8 cellular contexts compared by ENCODE assay signal in genomic region chr19:38736413-38737280, GRCh38. TPM values are rescaled to one million over a fixed set of nuclear protein-coding genes. Genes with fewer than 3 reads are reported as not detected.
DNase-seq lines count a peak whose midpoint lies in the region; ATAC-seq, FAIRE-seq and TF ChIP-seq lines count a peak whose summit lies in the region.

No MANE protein-coding gene starts in this region.

- H3K4me3 ChIP-seq in MM.1S (ENCODE audit: low read length), result peak overlapping the region; percentile 45; the same call in 1 of the 2 replicates
- peak overlapping the region; percentile 61 for H3K4me3 ChIP-seq in epithelial cell of proximal tubule (ENCODE audit: low read depth, low read length)
- H3K4me3 ChIP-seq in urinary bladder (ENCODE audit: low read depth, low read length), result peak overlapping the region; percentile 27

- TF ChIP-seq CTCF in D721Med (IDR thresholded peaks at IDR 0.05; ENCODE audit: insufficient read depth, missing control alignments), result no peak
- TF ChIP-seq CTCF in MM.1S (IDR thresholded peaks at IDR 0.05; ENCODE audit: low read length), result no peak
- TF ChIP-seq CTCF in epithelial cell of proximal tubule (conservative IDR thresholded peaks at IDR 0.05; ENCODE audit: low read depth, low read length), result no peak
- no peak for TF ChIP-seq CTCF in osteocyte (IDR thresholded peaks at IDR 0.05)

- no peak for ATAC-seq in HG03457 (IDR thresholded peaks at IDR 0.05; ENCODE audit: unreplicated experiment)

- H3K27me3 ChIP-seq in MM.1S (replicated peaks; ENCODE audit: insufficient read depth, low read length), result peaks cover 4% of the 10 kb centered on the region

- WGBS in urinary bladder, result 9% methylated on average over 36 of the region's 36 CpGs

- intact Hi-C loops in activated CD4-positive, alpha-beta memory T cell treated with anti-CD3 and anti-CD28 coated beads for 36 hours (cut with micrococcal nuclease), result loop anchor here (1.0 to 5.0 kb wide), 2 partner anchors 96 to 229 kb away; partner anchors contain the start of gene ECH1

- H3K9me3 ChIP-seq in MM.1S (replicated peaks; ENCODE audit: insufficient read depth, low read length), result no peaks in the 10 kb centered on the region

- peaks cover 18% of the 10 kb centered on the region for H3K4me1 ChIP-seq in MM.1S (ENCODE audit: low read length)
- no peaks in the 10 kb centered on the region for H3K4me1 ChIP-seq in urinary bladder (ENCODE audit: insufficient read depth)

- no peak overlapping the region for H3K27ac Mint-ChIP-seq in activated CD4-positive, alpha-beta memory T cell treated with anti-CD3 and anti-CD28 coated beads for 36 hours
- no peak overlapping the region for H3K27ac Mint-ChIP-seq in osteocyte (ENCODE audit: unreplicated experiment)

- peaks cover 22% of the 10 kb centered on the region for H3F3A ChIP-seq in MM.1S (ENCODE audit: insufficient read depth, low read length)

- CTCF ChIA-PET in activated CD4-positive, alpha-beta memory T cell treated with anti-CD3 and anti-CD28 coated beads for 36 hours (lab: Charles Lee), result no interaction called here

- no peaks in the 10 kb centered on the region for H3K9me2 ChIP-seq in MM.1S (replicated peaks; ENCODE audit: insufficient read depth, low read length)

- DNase-seq in D721Med (ENCODE audit: insufficient read length, low spot score) (peak; percentile 85), MM.1S (no peak), epithelial cell of proximal tubule (ENCODE audit: low read depth) (no peak), osteocyte (ENCODE audit: extremely low spot score, unreplicated experiment) (no peak), GOT3 (lab: John Stamatoyannopoulos, UW) (no peak)
- DNase-seq in activated CD4-positive, alpha-beta memory T cell treated with anti-CD3 and anti-CD28 coated beads for 36 hours, result peak; percentile 82

- H3K36me3 ChIP-seq in MM.1S (replicated peaks; ENCODE audit: insufficient read depth, low read length) (no peaks in the 10 kb centered on the region), urinary bladder (ENCODE audit: insufficient read depth) (no peaks in the 10 kb centered on the region)

- H2AFZ ChIP-seq in MM.1S (ENCODE audit: low read length), result no peak overlapping the region

- FAIRE-seq in D721Med (lab: Jason Lieb, UNC), result no peak

- POLR2A ChIA-PET in activated CD4-positive, alpha-beta memory T cell treated with anti-CD3 and anti-CD28 coated beads for 36 hours (lab: Charles Lee), result no interaction called here

- no peak overlapping the region for H3K9ac ChIP-seq in MM.1S (ENCODE audit: low read length)

- H3K27ac ChIP-seq in MM.1S (ENCODE audit: low read length) (no peak overlapping the region), urinary bladder (ENCODE audit: low read depth) (no peak overlapping the region)

- no peaks in the 10 kb centered on the region for H3K79me2 ChIP-seq in MM.1S (ENCODE audit: low read length)

- H3K36me3 Mint-ChIP-seq in activated CD4-positive, alpha-beta memory T cell treated with anti-CD3 and anti-CD28 coated beads for 36 hours, result no peaks in the 10 kb centered on the region
- H3K36me3 Mint-ChIP-seq in osteocyte (ENCODE audit: unreplicated experiment), result peaks cover 5% of the 10 kb centered on the region

- H3K4me3 Mint-ChIP-seq in activated CD4-positive, alpha-beta memory T cell treated with anti-CD3 and anti-CD28 coated beads for 36 hours, result peak overlapping the region; percentile 51
- H3K4me3 Mint-ChIP-seq in osteocyte (ENCODE audit: unreplicated experiment), result peak overlapping the region; percentile 18

- H3K4me1 Mint-ChIP-seq in activated CD4-positive, alpha-beta memory T cell treated with anti-CD3 and anti-CD28 coated beads for 36 hours (ENCODE audit: low read depth), result peaks cover 38% of the 10 kb centered on the region
- H3K4me1 Mint-ChIP-seq in osteocyte (ENCODE audit: unreplicated experiment), result peaks cover 25% of the 10 kb centered on the region

- H3K27me3 Mint-ChIP-seq in activated CD4-positive, alpha-beta memory T cell treated with anti-CD3 and anti-CD28 coated beads for 36 hours, result no peaks in the 10 kb centered on the region
- H3K27me3 Mint-ChIP-seq in osteocyte (ENCODE audit: unreplicated experiment), result no peaks in the 10 kb centered on the region

- peak overlapping the region; percentile 3; the same call in 1 of the 2 replicates for H3K4me2 ChIP-seq in MM.1S (ENCODE audit: low read depth, low read length)

- no peaks in the 10 kb centered on the region for H4K20me1 ChIP-seq in MM.1S (ENCODE audit: insufficient read depth, low read length)

- H3K9me3 Mint-ChIP-seq in activated CD4-positive, alpha-beta memory T cell treated with anti-CD3 and anti-CD28 coated beads for 36 hours, result no peaks in the 10 kb centered on the region
- no peaks in the 10 kb centered on the region for H3K9me3 Mint-ChIP-seq in osteocyte (ENCODE audit: unreplicated experiment)

RNA-seq across cellular contexts. Expression of gene CAPN12, which starts 7.6 kb away (rescaled TPM):
- total RNA-seq in activated CD4-positive, alpha-beta memory T cell treated with anti-CD3 and anti-CD28 coated beads for 36 hours, result 1 to 10 TPM; 7.1 to 9.0 TPM
- 0.51 and 7.3 TPM in 2 replicates for total RNA-seq in epithelial cell of proximal tubule
- total RNA-seq in osteocyte, result not detected in 2 replicates
- 1.4 TPM for total RNA-seq in urinary bladder
- 3.2 TPM for polyA plus RNA-seq in urinary bladder

RNA-seq across cellular contexts. Expression of gene LGALS7, which starts 36.7 kb away (rescaled TPM):
- total RNA-seq in activated CD4-positive, alpha-beta memory T cell treated with anti-CD3 and anti-CD28 coated beads for 36 hours, result not detected
- total RNA-seq in epithelial cell of proximal tubule (not detected in 2 replicates), osteocyte (not detected in 2 replicates), urinary bladder (not detected)
- 1.4 TPM for polyA plus RNA-seq in urinary bladder

RNA-seq across cellular contexts. Expression of gene LGALS7B, which starts 52.4 kb away (rescaled TPM):
- total RNA-seq in activated CD4-positive, alpha-beta memory T cell treated with anti-CD3 and anti-CD28 coated beads for 36 hours, result not detected
- total RNA-seq in epithelial cell of proximal tubule (4.4 TPM in 1 of 2 replicates, not detected in the other), osteocyte (not detected in 2 replicates), urinary bladder (1.2 TPM)
- not detected for polyA plus RNA-seq in urinary bladder

Comparison
In these comparisons a context has a peak if more than half of its experiments do, and no peak if none do; other contexts are left out.
1. DNase-seq: peak in D721Med (single experiment) and activated CD4-positive, alpha-beta memory T cell treated with anti-CD3 and anti-CD28 coated beads for 36 hours (single experiment); none in MM.1S (single experiment), epithelial cell of proximal tubule (single experiment), osteocyte (single experiment) and GOT3 (single experiment).
2. Peak in every context shown above with its lines, with median percentiles within 50 percentile points of each other: H3K4me3 ChIP-seq.